In the genomic region with DNA sequence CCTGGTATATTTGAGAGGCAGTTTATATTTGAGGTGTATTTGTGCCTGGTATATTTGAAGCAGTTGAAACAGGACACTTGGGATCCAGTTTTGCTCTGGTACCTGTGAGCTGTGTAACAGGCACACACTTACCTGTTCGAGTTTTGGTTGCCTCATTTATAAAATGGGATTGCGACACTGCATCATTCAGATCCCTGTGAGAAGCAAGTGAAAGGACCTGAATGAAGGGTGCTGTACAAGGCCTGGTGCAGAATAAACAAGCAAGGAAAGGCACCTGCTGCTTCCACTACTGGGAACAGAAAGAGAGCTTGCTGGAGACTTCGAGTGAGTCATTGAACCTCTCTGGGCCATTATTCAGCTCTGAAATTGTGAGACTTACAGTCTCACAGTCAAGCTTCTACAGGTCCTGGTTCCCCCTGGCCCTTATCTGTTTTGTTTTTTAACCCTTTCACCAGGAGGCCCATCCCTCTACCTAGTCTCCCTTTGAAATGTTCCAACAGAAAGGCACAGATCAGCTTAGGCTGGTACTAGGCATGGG, we compare ENCODE assay signal across 26 cellular contexts. TPM values are rescaled to one million over a fixed set of nuclear protein-coding genes. Genes with fewer than 3 reads are reported as not detected.
DNase-seq lines count a peak whose midpoint lies in the region; ATAC-seq, FAIRE-seq and TF ChIP-seq lines count a peak whose summit lies in the region.
"Had no signal": no experiment of that assay in that cellular context is flagged by ENCODE, and none has a peak within 500 bp of the region (broad histone marks: within the 10 kb centered on the region; RNA-seq: fewer than 3 reads in every experiment).

No MANE protein-coding gene starts in this region.

- no peak for FAIRE-seq in K562 (lab: Jason Lieb, UNC)
- FAIRE-seq: D721Med, G401.6, GM19239 had no signal

- H3K4me1 ChIP-seq in BLaER1 treated with 17β-estradiol and CSF1 and Interleukin-3, amounts not matched to agents 10 nM and 100 nM = peaks cover 20 to 26% (median 22%) of the 10 kb centered on the region in 10 experiments
- H3K4me1 ChIP-seq in IMR-90 (ENCODE audit: control insufficient read depth, insufficient read depth, low read length) = no peaks in the 10 kb centered on the region
- no peaks in the 10 kb centered on the region for H3K4me1 ChIP-seq in K562 (replicated peaks in 1 of 2; ENCODE audit: control insufficient read depth in 2 of 2, insufficient read depth in 2 of 2, low read length in 2 of 2)
- no peaks in the 10 kb centered on the region for H3K4me1 ChIP-seq in lower lobe of right lung

- H3K36me3 ChIP-seq in BLaER1 treated with 17β-estradiol and CSF1 and Interleukin-3, amounts not matched to agents 10 nM and 100 nM = no peaks in the 10 kb centered on the region
- H3K36me3 ChIP-seq in IMR-90 (ENCODE audit: control insufficient read depth, insufficient read depth, low read length) (no peaks in the 10 kb centered on the region), K562 (ENCODE audit: control insufficient read depth, insufficient read depth, low read length) (no peaks in the 10 kb centered on the region), lower lobe of right lung (no peaks in the 10 kb centered on the region)

- H3K4me2 ChIP-seq in BLaER1 treated with 17β-estradiol and CSF1 and Interleukin-3, amounts not matched to agents 10 nM and 100 nM = peak overlapping the region; percentile 52 to 75 (median 66); a peak in 15 of 22 replicates
- no peak overlapping the region for H3K4me2 ChIP-seq in IMR-90 (ENCODE audit: low read depth, low read length)
- no peak overlapping the region for H3K4me2 ChIP-seq in K562 (ENCODE audit: insufficient read depth, low read length)
- H3K4me2 ChIP-seq: PC-9 had no signal

- H2AFZ ChIP-seq in IMR-90 (replicated peaks; ENCODE audit: low read length, poor library complexity) (no peak overlapping the region), K562 (ENCODE audit: low read depth, low read length) (no peak overlapping the region)
- H2AFZ ChIP-seq: GM23248, PC-9 had no signal

- H3K27ac ChIP-seq in BLaER1 treated with 17β-estradiol and CSF1 and Interleukin-3, amounts not matched to agents 10 nM and 100 nM = no peak overlapping the region
- H3K27ac ChIP-seq in IMR-90 (ENCODE audit: insufficient read depth, low read length) (no peak overlapping the region), K562 (ENCODE audit: extremely low read depth, low read depth, low read length) (no peak overlapping the region), lower lobe of right lung (no peak overlapping the region)
- H3K27ac ChIP-seq: C4-2B, GM23248, PC-9, RWPE1 had no signal

- BruUV-seq in IMR-90 (replicated peaks; lab: Mats Ljungman, UMichigan) (no TSS peak), K562 (replicated peaks; lab: Mats Ljungman, UMichigan) (no TSS peak)

- H3K56ac ChIP-seq in IMR-90 (ENCODE audit: extremely low read depth, insufficient read depth, low read length) = no peak overlapping the region

- ATAC-seq in IMR-90 (ENCODE audit: low read depth) (no peak), K562 (no peak), lower lobe of right lung (peak; percentile 75 to 80), HG03135 (IDR thresholded peaks at IDR 0.05; ENCODE audit: unreplicated experiment) (no peak)
- ATAC-seq: SK-N-SH treated with all-trans-retinoic acid at 6 μM for 48 hours had no signal

- no peaks in the 10 kb centered on the region for H3K36me3 Mint-ChIP-seq in T-helper 2 cell treated with Interferon-gamma antibody and Interleukin-4, amounts not matched to agents 5 μg/mL and 100 μg/mL, for 36 hours (ENCODE audit: low read depth)

- H3K4ac ChIP-seq in IMR-90 (ENCODE audit: low read depth, low read length) = no peak overlapping the region

- H2BK5ac ChIP-seq in IMR-90 (ENCODE audit: low read depth, low read length, poor library complexity, severe bottlenecking) = no peak overlapping the region

- H3K27me3 Mint-ChIP-seq in T-helper 2 cell treated with Interferon-gamma antibody and Interleukin-4, amounts not matched to agents 5 μg/mL and 100 μg/mL, for 36 hours (ENCODE audit: low read depth) = peaks cover 13% of the 10 kb centered on the region

- no peaks in the 10 kb centered on the region for H3K79me2 ChIP-seq in K562 (ENCODE audit: control insufficient read depth, insufficient read depth, low read length)

- H3K14ac ChIP-seq in IMR-90 (replicated peaks; ENCODE audit: low read depth, low read length) = no peak overlapping the region

- no peak for TF ChIP-seq CTCF in IMR-90 (conservative IDR thresholded peaks at IDR 0.05; ENCODE audit: low read depth, low read length)
- no peak for TF ChIP-seq CTCF in K562 (IDR thresholded peaks at IDR 0.05 in 2 of 3, conservative IDR thresholded peaks at IDR 0.05 in 1 of 3; ENCODE audit: insufficient read depth in 2 of 3, low read depth in 1 of 3, low read length in 3 of 3)
- no peak for TF ChIP-seq CTCF in lower lobe of right lung (IDR thresholded peaks at IDR 0.05)

- H4K8ac ChIP-seq in IMR-90 (ENCODE audit: low read depth in 2 of 2, low read length in 2 of 2) = no peak overlapping the region

- in situ Hi-C loops in IMR-90 (cut with MboI; ENCODE audit: low sequenced_read_pairs) (no loop called here), K562 (cut with MboI) (no loop called here)

- H3K4me3 ChIP-seq in BLaER1 treated with 17β-estradiol and CSF1 and Interleukin-3, amounts not matched to agents 10 nM and 100 nM = no peak overlapping the region
- H3K4me3 ChIP-seq in IMR-90 (ENCODE audit: insufficient read depth, low read depth, low read length) (no peak overlapping the region), K562 (no peak overlapping the region), lower lobe of right lung (no peak overlapping the region)
- H3K4me3 ChIP-seq: GM23248, PC-9 had no signal

- H4K5ac ChIP-seq in IMR-90 (ENCODE audit: low read depth, low read length) = no peak overlapping the region

- H3K9ac ChIP-seq in BLaER1 treated with 17β-estradiol and CSF1 and Interleukin-3, amounts not matched to agents 10 nM and 100 nM = no peak overlapping the region
- H3K9ac ChIP-seq in IMR-90 (ENCODE audit: low read depth, low read length) (no peak overlapping the region), K562 (ENCODE audit: insufficient read depth in 1 of 2, low read depth in 2 of 2, low read length in 2 of 2) (no peak overlapping the region)
- H3K9ac ChIP-seq: GM23248 had no signal

- H3K27ac Mint-ChIP-seq in T-helper 2 cell treated with Interferon-gamma antibody and Interleukin-4, amounts not matched to agents 5 μg/mL and 100 μg/mL, for 36 hours = no peak overlapping the region

- no peaks in the 10 kb centered on the region for H3K9me3 ChIP-seq in BLaER1 treated with 17β-estradiol and CSF1 and Interleukin-3, amounts not matched to agents 10 nM and 100 nM (replicated peaks in 1 of 11)
- H3K9me3 ChIP-seq in IMR-90 (ENCODE audit: control insufficient read depth, insufficient read depth, low read length) (no peaks in the 10 kb centered on the region), K562 (replicated peaks; ENCODE audit: control insufficient read depth, insufficient read depth, low read depth, low read length) (no peaks in the 10 kb centered on the region), lower lobe of right lung (no peaks in the 10 kb centered on the region)

- TF ChIP-seq EP300 in K562 (IDR thresholded peaks at IDR 0.05; ENCODE audit: low read length) = no peak

- TF ChIP-seq POLR2A in IMR-90 (IDR thresholded peaks at IDR 0.05; ENCODE audit: low read depth, low read length) (no peak), K562 (conservative IDR thresholded peaks at IDR 0.05) (no peak)

- H3K4me3 Mint-ChIP-seq in T-helper 2 cell treated with Interferon-gamma antibody and Interleukin-4, amounts not matched to agents 5 μg/mL and 100 μg/mL, for 36 hours = no peak overlapping the region

- POLR2A ChIA-PET in IMR-90 (lab: Charles Lee; ENCODE audit: unreplicated experiment) = no interaction called here
- POLR2A ChIA-PET in K562 (lab: Yijun Ruan, JAX) = interaction anchor here (1.0 to 1.6 kb wide), 2 partner anchors 22 to 25 kb away, joined by 3 to 6 read pairs; no protein-coding TSS in a partner anchor

- intact Hi-C loops in IMR-90 (cut with micrococcal nuclease) = no loop called here
- intact Hi-C loops in K562 (cut with micrococcal nuclease) = no loop called here
- intact Hi-C loops in lower lobe of right lung (cut with DNase I) = no loop called here

- H2BK20ac ChIP-seq in IMR-90 (ENCODE audit: low read depth, low read length) = no peak overlapping the region

- H2AK5ac ChIP-seq in IMR-90 (ENCODE audit: low read depth, low read length) = no peak overlapping the region

- H4K91ac ChIP-seq in IMR-90 (ENCODE audit: insufficient read depth, low read depth, low read length) = no peak overlapping the region

- CTCF ChIA-PET in IMR-90 (lab: Yijun Ruan, JAX) = no interaction called here
- CTCF ChIA-PET in K562 (lab: Yijun Ruan, JAX; ENCODE audit: low intra/inter-chr PET ratio) = no interaction called here

- H3K4me1 Mint-ChIP-seq in T-helper 2 cell treated with Interferon-gamma antibody and Interleukin-4, amounts not matched to agents 5 μg/mL and 100 μg/mL, for 36 hours (ENCODE audit: low read depth) = no peaks in the 10 kb centered on the region

- dilution Hi-C loops in IMR-90 (cut with HindIII; ENCODE audit: low sequenced_read_pairs, unreplicated experiment) = no loop called here

- no peak overlapping the region for H2AK9ac ChIP-seq in IMR-90 (replicated peaks; ENCODE audit: low read depth, low read length, poor library complexity)

- H4K20me1 ChIP-seq in BLaER1 treated with 17β-estradiol and CSF1 and Interleukin-3, amounts not matched to agents 10 nM and 100 nM = no peaks in the 10 kb centered on the region
- no peaks in the 10 kb centered on the region for H4K20me1 ChIP-seq in IMR-90 (ENCODE audit: insufficient read depth, low read length)
- no peaks in the 10 kb centered on the region for H4K20me1 ChIP-seq in K562 (replicated peaks; ENCODE audit: control insufficient read depth, insufficient read depth, low read length)

- no peaks in the 10 kb centered on the region for H3K9me3 Mint-ChIP-seq in T-helper 2 cell treated with Interferon-gamma antibody and Interleukin-4, amounts not matched to agents 5 μg/mL and 100 μg/mL, for 36 hours

- H3K9me1 ChIP-seq in IMR-90 (ENCODE audit: insufficient read depth, low read length) (no peaks in the 10 kb centered on the region), K562 (ENCODE audit: control insufficient read depth, insufficient read depth, low read length) (no peaks in the 10 kb centered on the region)

- DNase-seq in IMR-90 (no peak), K562 (ENCODE audit: extremely low read depth in 1 of 4, low spot score in 3 of 4) (no peak), lower lobe of right lung (no peak), middle frontal gyrus (ENCODE audit: extremely low spot score, low spot score) (no peak)
- no peak for DNase-seq in T-helper 2 cell treated with Interferon-gamma antibody and Interleukin-4, amounts not matched to agents 5 μg/mL and 100 μg/mL, for 36 hours (ENCODE audit: low spot score)
- DNase-seq: DND-41, GM23248, HCEC 1CT, KBM-7, MV-4-11, NCI-H1417, NCI-H187, NCI-H2107, NCI-H446 treated with DMSO at 0.1 percent for 48 hours, PC-9, SIG-M5 had no signal

- no peaks in the 10 kb centered on the region for H3K27me3 ChIP-seq in BLaER1 treated with 17β-estradiol and CSF1 and Interleukin-3, amounts not matched to agents 10 nM and 100 nM
- H3K27me3 ChIP-seq in IMR-90 (ENCODE audit: control insufficient read depth, insufficient read depth, low read length) = peaks cover 5% of the 10 kb centered on the region
- peaks cover 8 to 31% of the 10 kb centered on the region in 2 experiments for H3K27me3 ChIP-seq in K562 (ENCODE audit: control insufficient read depth in 2 of 2, insufficient read depth in 2 of 2, low read length in 2 of 2)
- H3K27me3 ChIP-seq in lower lobe of right lung (ENCODE audit: low read depth) = peaks cover 6% of the 10 kb centered on the region

- no peak overlapping the region for H3K18ac ChIP-seq in IMR-90 (ENCODE audit: low read depth, low read length)

- H2BK120ac ChIP-seq in IMR-90 (ENCODE audit: low read depth, low read length) = no peak overlapping the region

- WGBS in IMR-90 (ENCODE audit: extremely low coverage in 2 of 2, insufficient read length in 1 of 2), 2 experiments = 40% methylated on average over 1 of the region's 3 CpGs; no CpG with 5 or more reads in 1 of the 2 experiments
- 8% methylated on average over 3 of the region's 3 CpGs for WGBS in K562 (ENCODE audit: insufficient coverage, low coverage, missing lambda C conversion rate)

- no peaks in the 10 kb centered on the region for H3K79me1 ChIP-seq in IMR-90 (ENCODE audit: low read depth in 1 of 2, low read length in 2 of 2)

- TF ChIP-seq RAD21 in IMR-90 (IDR thresholded peaks at IDR 0.05; ENCODE audit: low read length) = no peak
- TF ChIP-seq RAD21 in K562 (CRISPR knock-in tag; conservative IDR thresholded peaks at IDR 0.05 in 1 of 2, IDR thresholded peaks at IDR 0.05 in 1 of 2) = no peak

- no peak overlapping the region for H2BK15ac ChIP-seq in IMR-90 (ENCODE audit: low read depth, low read length)

- no peak overlapping the region for H3K23ac ChIP-seq in IMR-90 (ENCODE audit: low read depth, low read length)

RNA-seq across cellular contexts. Expression of a gene that starts 11.5 kb away (rescaled TPM):
- total RNA-seq in IMR-90 (2012; rRNA removed) = not detected in 2 replicates
- polyA plus RNA-seq in IMR-90 (2012; rRNA removed) = not detected in 2 replicates
- 0.03 TPM in 1 of 2 replicates, not detected in the other for polyA plus RNA-seq in IMR-90 (2012; cell fraction: cytosol; rRNA removed)
- not detected in 2 replicates for polyA plus RNA-seq in IMR-90 (2012; cell fraction: nucleus; rRNA removed; ENCODE audit: low replicate concordance)
- not detected in 2 replicates for total RNA-seq in K562 (2011; cell fraction: chromatin; rRNA removed; ENCODE audit: low replicate concordance)
- not detected in 2 replicates for total RNA-seq in K562 (2011; cell fraction: nucleolus; rRNA removed)
- total RNA-seq in K562 (2011; cell fraction: nucleoplasm; rRNA removed) = not detected in 2 replicates
- not detected in 2 replicates for total RNA-seq in K562 (2014; rRNA removed)
- not detected in 2 replicates for total RNA-seq in K562 (2014; rRNA removed; fragmentation: Illumina TruSeq; extraction: Trizol)
- not detected in 2 replicates for total RNA-seq in K562 (2015; rRNA removed; fragmentation: Illumina TruSeq; extraction: Trizol)
- total RNA-seq in K562 (2021) = not detected in 2 replicates
- not detected in 2 replicates for polyA plus RNA-seq in K562 (2011; rRNA removed)
- not detected in 2 replicates for polyA plus RNA-seq in K562 (2011; cell fraction: cytosol; rRNA removed)
- not detected in 2 replicates for polyA plus RNA-seq in K562 (2011; cell fraction: nucleus; rRNA removed)
- polyA plus RNA-seq in K562 (2012) = not detected in 2 replicates
- polyA plus RNA-seq in K562 (2014; fragmentation: Illumina TruSeq; extraction: Trizol) = not detected in 2 replicates
- not detected for polyA plus RNA-seq in K562 (2014; fragmentation: Nextera tagmentation; extraction: Ambion mirVana)
- polyA plus RNA-seq in K562 (2014; rRNA removed) = not detected in 2 replicates
- polyA minus RNA-seq in K562 (2011; rRNA and poly(A)+ RNA removed) = not detected in 2 replicates
- not detected in 2 replicates for polyA minus RNA-seq in K562 (2011; cell fraction: cytosol; rRNA and poly(A)+ RNA removed)
- not detected in 2 replicates for polyA minus RNA-seq in K562 (2011; cell fraction: nucleus; rRNA and poly(A)+ RNA removed)
- not detected for total RNA-seq in lower lobe of right lung
- total RNA-seq: A673; GM23248; PC-9; T-helper 1 cell treated with Interleukin-12 subunit alpha and Interleukin-12 subunit beta and Interleukin-4 antibody, amounts not matched to agents 30 ng/mL and 1 ng/mL, for 36 hours had no signal
- polyA plus RNA-seq: GM23248 had no signal

RNA-seq across cellular contexts. Expression of a gene that starts 14.1 kb away (rescaled TPM):
- total RNA-seq in IMR-90 (2012; rRNA removed) = not detected in 2 replicates
- polyA plus RNA-seq in IMR-90 (2012; rRNA removed) = not detected in 2 replicates
- not detected in 2 replicates for polyA plus RNA-seq in IMR-90 (2012; cell fraction: cytosol; rRNA removed)
- polyA plus RNA-seq in IMR-90 (2012; cell fraction: nucleus; rRNA removed; ENCODE audit: low replicate concordance) = not detected in 2 replicates
- total RNA-seq in K562 (2011; cell fraction: chromatin; rRNA removed; ENCODE audit: low replicate concordance) = not detected in 2 replicates
- not detected in 2 replicates for total RNA-seq in K562 (2011; cell fraction: nucleolus; rRNA removed)
- total RNA-seq in K562 (2011; cell fraction: nucleoplasm; rRNA removed) = not detected in 2 replicates
- not detected in 2 replicates for total RNA-seq in K562 (2014; rRNA removed)
- not detected in 2 replicates for total RNA-seq in K562 (2014; rRNA removed; fragmentation: Illumina TruSeq; extraction: Trizol)
- total RNA-seq in K562 (2015; rRNA removed; fragmentation: Illumina TruSeq; extraction: Trizol) = not detected in 2 replicates
- not detected in 2 replicates for total RNA-seq in K562 (2021)
- not detected in 2 replicates for polyA plus RNA-seq in K562 (2011; rRNA removed)
- polyA plus RNA-seq in K562 (2011; cell fraction: cytosol; rRNA removed) = not detected in 2 replicates
- not detected in 2 replicates for polyA plus RNA-seq in K562 (2011; cell fraction: nucleus; rRNA removed)
- 0.04 TPM in 1 of 2 replicates, not detected in the other for polyA plus RNA-seq in K562 (2012)
- polyA plus RNA-seq in K562 (2014; fragmentation: Illumina TruSeq; extraction: Trizol) = not detected in 2 replicates
- not detected for polyA plus RNA-seq in K562 (2014; fragmentation: Nextera tagmentation; extraction: Ambion mirVana)
- polyA plus RNA-seq in K562 (2014; rRNA removed) = not detected in 2 replicates
- polyA minus RNA-seq in K562 (2011; rRNA and poly(A)+ RNA removed) = not detected in 2 replicates
- polyA minus RNA-seq in K562 (2011; cell fraction: cytosol; rRNA and poly(A)+ RNA removed) = not detected in 2 replicates
- polyA minus RNA-seq in K562 (2011; cell fraction: nucleus; rRNA and poly(A)+ RNA removed) = not detected in 2 replicates
- total RNA-seq in lower lobe of right lung = not detected
- total RNA-seq: A673; GM23248; T-helper 1 cell treated with Interleukin-12 subunit alpha and Interleukin-12 subunit beta and Interleukin-4 antibody, amounts not matched to agents 30 ng/mL and 1 ng/mL, for 36 hours had no signal
- polyA plus RNA-seq: GM23248 had no signal

RNA-seq across cellular contexts. Expression of a gene that starts 38.9 kb away (rescaled TPM):
- not detected in 2 replicates for total RNA-seq in IMR-90 (2012; rRNA removed)
- polyA plus RNA-seq in IMR-90 (2012; rRNA removed) = not detected in 2 replicates
- polyA plus RNA-seq in IMR-90 (2012; cell fraction: cytosol; rRNA removed) = 0.04 TPM in 2 replicates
- 0.05 TPM in 1 of 2 replicates, not detected in the other for polyA plus RNA-seq in IMR-90 (2012; cell fraction: nucleus; rRNA removed; ENCODE audit: low replicate concordance)
- not detected in 2 replicates for total RNA-seq in K562 (2011; cell fraction: chromatin; rRNA removed; ENCODE audit: low replicate concordance)
- total RNA-seq in K562 (2011; cell fraction: nucleolus; rRNA removed) = not detected in 2 replicates
- not detected in 2 replicates for total RNA-seq in K562 (2011; cell fraction: nucleoplasm; rRNA removed)
- total RNA-seq in K562 (2014; rRNA removed) = not detected in 2 replicates
- not detected in 2 replicates for total RNA-seq in K562 (2014; rRNA removed; fragmentation: Illumina TruSeq; extraction: Trizol)
- not detected in 2 replicates for total RNA-seq in K562 (2015; rRNA removed; fragmentation: Illumina TruSeq; extraction: Trizol)
- total RNA-seq in K562 (2021) = 0.69 and 1.2 TPM in 2 replicates
- polyA plus RNA-seq in K562 (2011; rRNA removed) = not detected in 2 replicates
- polyA plus RNA-seq in K562 (2011; cell fraction: cytosol; rRNA removed) = not detected in 2 replicates
- polyA plus RNA-seq in K562 (2011; cell fraction: nucleus; rRNA removed) = 0.14 TPM in 1 of 2 replicates, not detected in the other
- 0.06 TPM in 1 of 2 replicates, not detected in the other for polyA plus RNA-seq in K562 (2012)
- polyA plus RNA-seq in K562 (2014; fragmentation: Illumina TruSeq; extraction: Trizol) = not detected in 2 replicates
- not detected for polyA plus RNA-seq in K562 (2014; fragmentation: Nextera tagmentation; extraction: Ambion mirVana)
- not detected in 2 replicates for polyA plus RNA-seq in K562 (2014; rRNA removed)
- not detected in 2 replicates for polyA minus RNA-seq in K562 (2011; rRNA and poly(A)+ RNA removed)
- 27.8 TPM in 1 of 2 replicates, not detected in the other for polyA minus RNA-seq in K562 (2011; cell fraction: cytosol; rRNA and poly(A)+ RNA removed)
- polyA minus RNA-seq in K562 (2011; cell fraction: nucleus; rRNA and poly(A)+ RNA removed) = not detected in 2 replicates
- total RNA-seq in lower lobe of right lung = not detected
- total RNA-seq: GM23248; PC-9; T-helper 1 cell treated with Interleukin-12 subunit alpha and Interleukin-12 subunit beta and Interleukin-4 antibody, amounts not matched to agents 30 ng/mL and 1 ng/mL, for 36 hours had no signal
- polyA plus RNA-seq: GM23248 had no signal

Comparison
In these comparisons a context has a peak if more than half of its experiments do, and no peak if none do; other contexts are left out.
1. H3K4me2 ChIP-seq: peak in BLaER1 treated with 17β-estradiol and CSF1 and Interleukin-3, amounts not matched to agents 10 nM and 100 nM (11 of 11); none in IMR-90 (single experiment) and K562 (single experiment).
2. ATAC-seq: peak in lower lobe of right lung (2 of 2); none in IMR-90 (single experiment), K562 (single experiment) and HG03135 (single experiment).